Comparison of ENCODE assay signal across 8 cellular contexts in genomic region chr17:77471984-77472836, GRCh38.
DNase-seq lines count a peak whose midpoint lies in the region; ATAC-seq and TF ChIP-seq lines count a peak whose summit lies in the region.

No MANE protein-coding gene starts in this region.

- intact Hi-C loops in prostate gland (cut with DNase I), result loop anchor here (1.0 to 2.0 kb wide), 2 partner anchors 18 to 21 kb away; no protein-coding TSS in a partner anchor

- no peak for TF ChIP-seq POLR2A in prostate gland (IDR thresholded peaks at IDR 0.05)

- no peak overlapping the region for H3K4me3 ChIP-seq in prostate gland

- H3K27ac Mint-ChIP-seq in activated naive CD4-positive, alpha-beta T cell treated with anti-CD3 and anti-CD28 coated beads, Interleukin-2, amount 10 ng/mL, durations not matched to agents 7 days and 5 days, result peak overlapping the region; percentile 85

- DNase-seq in G401 (ENCODE audit: low spot score) (peak; percentile 79), NCI-H1436 (lab: John Stamatoyannopoulos, UW) (peak; percentile 37), glomerular visceral epithelial cell (ENCODE audit: extremely low spot score) (peak; percentile 42), prostate gland (ENCODE audit: low spot score) (peak; percentile 78)
- no peak for DNase-seq in activated naive CD4-positive, alpha-beta T cell treated with anti-CD3 and anti-CD28 coated beads, Interleukin-2, amount 10 ng/mL, durations not matched to agents 7 days and 5 days

- H3K36me3 Mint-ChIP-seq in activated naive CD4-positive, alpha-beta T cell treated with anti-CD3 and anti-CD28 coated beads, Interleukin-2, amount 10 ng/mL, durations not matched to agents 7 days and 5 days, result peaks cover 72% of the 10 kb centered on the region

- H3K9me3 Mint-ChIP-seq in activated naive CD4-positive, alpha-beta T cell treated with anti-CD3 and anti-CD28 coated beads, Interleukin-2, amount 10 ng/mL, durations not matched to agents 7 days and 5 days, result no peaks in the 10 kb centered on the region

- no peaks in the 10 kb centered on the region for H3K36me3 ChIP-seq in prostate gland

- H3K4me1 Mint-ChIP-seq in activated naive CD4-positive, alpha-beta T cell treated with anti-CD3 and anti-CD28 coated beads, Interleukin-2, amount 10 ng/mL, durations not matched to agents 7 days and 5 days, result peaks cover 96% of the 10 kb centered on the region

- in situ Hi-C loops in G401 (cut with HindIII; ENCODE audit: low sequenced_read_pairs), result no loop called here

- H3K27me3 ChIP-seq in prostate gland (replicated peaks; ENCODE audit: insufficient read depth), result no peaks in the 10 kb centered on the region

- H3K27me3 Mint-ChIP-seq in activated naive CD4-positive, alpha-beta T cell treated with anti-CD3 and anti-CD28 coated beads, Interleukin-2, amount 10 ng/mL, durations not matched to agents 7 days and 5 days, result no peaks in the 10 kb centered on the region

- peak overlapping the region; percentile 36 for H3K4me3 Mint-ChIP-seq in activated naive CD4-positive, alpha-beta T cell treated with anti-CD3 and anti-CD28 coated beads, Interleukin-2, amount 10 ng/mL, durations not matched to agents 7 days and 5 days

- ATAC-seq in GM18511 (IDR thresholded peaks at IDR 0.05; ENCODE audit: unreplicated experiment), result no peak
- no peak for ATAC-seq in GM21390 (IDR thresholded peaks at IDR 0.05; ENCODE audit: unreplicated experiment)
- no peak for ATAC-seq in GM19328 (IDR thresholded peaks at IDR 0.05; ENCODE audit: unreplicated experiment)

- CTCF ChIA-PET in activated naive CD4-positive, alpha-beta T cell treated with anti-CD3 and anti-CD28 coated beads, Interleukin-2, amount 10 ng/mL, durations not matched to agents 7 days and 5 days (lab: Charles Lee), result interaction anchor here (0.7 to 3.1 kb wide), 4 partner anchors 21 to 71 kb away, joined by 3 to 14 read pairs (median 8); no protein-coding TSS in a partner anchor

- H3K9me3 ChIP-seq in prostate gland, result no peaks in the 10 kb centered on the region

- TF ChIP-seq CTCF in prostate gland (IDR thresholded peaks at IDR 0.05), result no peak

- 5% methylated on average over 18 of the region's 18 CpGs for WGBS in prostate gland

- H3K4me1 ChIP-seq in prostate gland (replicated peaks), result peaks cover 24% of the 10 kb centered on the region

- peak overlapping the region; percentile 74 to 77 for H3K27ac ChIP-seq in prostate gland
